Comparison of ENCODE assay signal across 8 cellular contexts in genomic region chr14:25537846-25538455, GRCh38.
DNase-seq lines count a peak whose midpoint lies in the region; ATAC-seq lines count a peak whose summit lies in the region.

No MANE protein-coding gene starts in this region.

- peak; percentile 12 for DNase-seq in activated CD4-positive, alpha-beta memory T cell treated with anti-CD3 and anti-CD28 coated beads for 36 hours
- DNase-seq in activated CD4-positive, alpha-beta memory T cell treated with anti-CD3 and anti-CD28 coated beads, Interleukin-2, amount 10 ng/mL, durations not matched to agents 7 days and 5 days = no peak
- DNase-seq in M059J (ENCODE audit: low read depth) = peak; percentile 2
- peak; percentile 51 to 74 for DNase-seq in SJCRH30
- peak; percentile 11 for DNase-seq in inferior parietal cortex (ENCODE audit: extremely low spot score)
- no peak for DNase-seq in AG20443 (ENCODE audit: low spot score)

- H3K9me3 Mint-ChIP-seq in activated CD4-positive, alpha-beta memory T cell treated with anti-CD3 and anti-CD28 coated beads for 36 hours = peaks cover 12% of the 10 kb centered on the region
- peaks cover 16% of the 10 kb centered on the region for H3K9me3 Mint-ChIP-seq in activated CD4-positive, alpha-beta memory T cell treated with anti-CD3 and anti-CD28 coated beads, Interleukin-2, amount 10 ng/mL, durations not matched to agents 7 days and 5 days

- H3K4me3 ChIP-seq in SJCRH30 = no peak overlapping the region

- intact Hi-C loops in activated CD4-positive, alpha-beta memory T cell treated with anti-CD3 and anti-CD28 coated beads for 36 hours (cut with micrococcal nuclease) = no loop called here

- H3K27ac ChIP-seq in SJCRH30 = no peak overlapping the region

- H3K4me1 ChIP-seq in SJCRH30 = no peaks in the 10 kb centered on the region

- no peaks in the 10 kb centered on the region for H3K9me3 ChIP-seq in SJCRH30 (replicated peaks)

- CTCF ChIA-PET in activated CD4-positive, alpha-beta memory T cell treated with anti-CD3 and anti-CD28 coated beads for 36 hours (lab: Charles Lee) = interaction anchor here (1.0 kb wide), 1 partner anchor 41 kb away, joined by 3 read pairs; no protein-coding TSS in a partner anchor
- CTCF ChIA-PET in activated CD4-positive, alpha-beta memory T cell treated with anti-CD3 and anti-CD28 coated beads, Interleukin-2, amount 10 ng/mL, durations not matched to agents 7 days and 5 days (lab: Charles Lee) = no interaction called here

- no peaks in the 10 kb centered on the region for H3K27me3 ChIP-seq in SJCRH30

- no peaks in the 10 kb centered on the region for H3K4me1 Mint-ChIP-seq in activated CD4-positive, alpha-beta memory T cell treated with anti-CD3 and anti-CD28 coated beads for 36 hours (ENCODE audit: low read depth)
- no peaks in the 10 kb centered on the region for H3K4me1 Mint-ChIP-seq in activated CD4-positive, alpha-beta memory T cell treated with anti-CD3 and anti-CD28 coated beads, Interleukin-2, amount 10 ng/mL, durations not matched to agents 7 days and 5 days

- no peaks in the 10 kb centered on the region for H3K36me3 Mint-ChIP-seq in activated CD4-positive, alpha-beta memory T cell treated with anti-CD3 and anti-CD28 coated beads for 36 hours
- no peaks in the 10 kb centered on the region for H3K36me3 Mint-ChIP-seq in activated CD4-positive, alpha-beta memory T cell treated with anti-CD3 and anti-CD28 coated beads, Interleukin-2, amount 10 ng/mL, durations not matched to agents 7 days and 5 days (ENCODE audit: low read depth)

- no peak for ATAC-seq in GM19351 (IDR thresholded peaks at IDR 0.05; ENCODE audit: unreplicated experiment)
- no peak for ATAC-seq in HG02798 (IDR thresholded peaks at IDR 0.05; ENCODE audit: poor library complexity, unreplicated experiment)

- no peak overlapping the region for H3K4me3 Mint-ChIP-seq in activated CD4-positive, alpha-beta memory T cell treated with anti-CD3 and anti-CD28 coated beads for 36 hours
- no peak overlapping the region for H3K4me3 Mint-ChIP-seq in activated CD4-positive, alpha-beta memory T cell treated with anti-CD3 and anti-CD28 coated beads, Interleukin-2, amount 10 ng/mL, durations not matched to agents 7 days and 5 days

- POLR2A ChIA-PET in activated CD4-positive, alpha-beta memory T cell treated with anti-CD3 and anti-CD28 coated beads for 36 hours (lab: Charles Lee) = no interaction called here
- POLR2A ChIA-PET in activated CD4-positive, alpha-beta memory T cell treated with anti-CD3 and anti-CD28 coated beads, Interleukin-2, amount 10 ng/mL, durations not matched to agents 7 days and 5 days (lab: Charles Lee) = no interaction called here

- no peaks in the 10 kb centered on the region for H3K36me3 ChIP-seq in SJCRH30

- H3K27me3 Mint-ChIP-seq in activated CD4-positive, alpha-beta memory T cell treated with anti-CD3 and anti-CD28 coated beads for 36 hours = no peaks in the 10 kb centered on the region
- H3K27me3 Mint-ChIP-seq in activated CD4-positive, alpha-beta memory T cell treated with anti-CD3 and anti-CD28 coated beads, Interleukin-2, amount 10 ng/mL, durations not matched to agents 7 days and 5 days = no peaks in the 10 kb centered on the region

- H3K27ac Mint-ChIP-seq in activated CD4-positive, alpha-beta memory T cell treated with anti-CD3 and anti-CD28 coated beads for 36 hours = no peak overlapping the region
- no peak overlapping the region for H3K27ac Mint-ChIP-seq in activated CD4-positive, alpha-beta memory T cell treated with anti-CD3 and anti-CD28 coated beads, Interleukin-2, amount 10 ng/mL, durations not matched to agents 7 days and 5 days

Comparison
In these comparisons a context has a peak if more than half of its experiments do, and no peak if none do; other contexts are left out.
1. DNase-seq: peak in activated CD4-positive, alpha-beta memory T cell treated with anti-CD3 and anti-CD28 coated beads for 36 hours (single experiment), M059J (single experiment), SJCRH30 (2 of 2) and inferior parietal cortex (single experiment); none in activated CD4-positive, alpha-beta memory T cell treated with anti-CD3 and anti-CD28 coated beads, Interleukin-2, amount 10 ng/mL, durations not matched to agents 7 days and 5 days (single experiment) and AG20443 (single experiment).